24 cellular contexts compared by ENCODE assay signal in the genomic region with DNA sequence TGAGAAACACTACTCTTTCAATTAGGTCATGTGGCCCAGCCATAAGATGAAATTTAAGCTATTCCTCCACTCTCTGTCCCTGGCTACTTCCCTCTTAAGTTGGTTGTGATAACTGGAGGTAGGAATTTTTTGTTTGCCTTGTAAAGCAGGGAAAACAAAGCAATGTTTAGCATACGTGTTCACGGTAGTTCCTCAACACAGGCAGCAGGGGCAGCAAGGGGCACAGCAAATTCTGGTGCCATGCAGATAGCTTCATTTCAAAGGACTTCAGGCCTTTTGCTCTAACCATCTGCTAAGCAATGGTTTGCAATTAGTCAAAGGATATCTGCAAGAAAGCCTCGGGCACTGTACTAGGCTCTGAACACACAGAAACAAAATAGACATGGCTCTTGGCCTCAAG.
"Had no signal": no experiment of that assay in that cellular context is flagged by ENCODE, and none has a peak within 500 bp of the region (broad histone marks: within the 10 kb centered on the region; RNA-seq: fewer than 3 reads in every experiment).

No MANE protein-coding gene starts in this region.

- H3K4me1 Mint-ChIP-seq: activated CD4-positive, alpha-beta T cell treated with anti-CD3 and anti-CD28 coated beads, Interleukin-2, amount 10 ng/mL, durations not matched to agents 7 days and 5 days; activated naive CD4-positive, alpha-beta T cell treated with anti-CD3 and anti-CD28 coated beads, Interleukin-2, amount 50 U/mL, for 24 hours; brain; natural killer cell had no signal

- ATAC-seq: activated CD8-positive, alpha-beta T cell treated with anti-CD3 and anti-CD28 coated beads for 36 hours; heart right ventricle; left lung; natural killer cell; stimulated activated naive CD8-positive, alpha-beta T cell treated with anti-CD3 and anti-CD28 coated beads, Interleukin-15, Interleukin-2, amounts not matched to agents 100 U/mL and 50 U/mL, for 24 hours; upper lobe of right lung had no signal

- H3K4me3 ChIP-seq: heart right ventricle, left lung, ovary, prostate gland, spleen, thyroid gland, upper lobe of right lung had no signal

- H3K27me3 ChIP-seq: heart right ventricle, left lung, ovary, spleen, thyroid gland, upper lobe of right lung had no signal

- H3K27ac Mint-ChIP-seq: activated CD4-positive, alpha-beta T cell treated with anti-CD3 and anti-CD28 coated beads, Interleukin-2, amount 10 ng/mL, durations not matched to agents 7 days and 5 days; activated CD8-positive, alpha-beta T cell treated with anti-CD3 and anti-CD28 coated beads for 36 hours; activated naive CD4-positive, alpha-beta T cell treated with anti-CD3 and anti-CD28 coated beads, Interleukin-2, amount 50 U/mL, for 24 hours; activated T-helper 1 cell treated with anti-CD3 and anti-CD28 coated beads, Interleukin-12 subunit alpha, Interleukin-12 subunit beta, Interleukin-2, Interleukin-4 antibody, amounts not matched to agents 30 ng/mL and 10 ng/mL and 1 ng/mL, durations not matched to agents 14 hours and 24 hours and 36 hours; brain; dendritic cell treated with granulocyte-macrophage colony-stimulating factor and Interleukin-4, amounts not matched to agents 40 ng/mL and 50 ng/mL, for 4 days; natural killer cell had no signal

- H3K36me3 ChIP-seq: heart right ventricle, left lung, ovary, prostate gland, spleen, thyroid gland, upper lobe of right lung had no signal

- H3K9me3 ChIP-seq: heart right ventricle, left lung, ovary, prostate gland, thyroid gland, upper lobe of right lung had no signal

- H3K27ac ChIP-seq: heart right ventricle, left lung, ovary, prostate gland, spleen, thyroid gland, upper lobe of right lung had no signal

- H3K36me3 Mint-ChIP-seq: activated naive CD4-positive, alpha-beta T cell treated with anti-CD3 and anti-CD28 coated beads, Interleukin-2, amount 50 U/mL, for 24 hours; brain; natural killer cell had no signal

- H3K9me3 Mint-ChIP-seq: activated CD4-positive, alpha-beta T cell treated with anti-CD3 and anti-CD28 coated beads, Interleukin-2, amount 10 ng/mL, durations not matched to agents 7 days and 5 days; activated CD8-positive, alpha-beta T cell treated with anti-CD3 and anti-CD28 coated beads for 36 hours; activated naive CD4-positive, alpha-beta T cell treated with anti-CD3 and anti-CD28 coated beads, Interleukin-2, amount 50 U/mL, for 24 hours; activated T-helper 1 cell treated with anti-CD3 and anti-CD28 coated beads, Interleukin-12 subunit alpha, Interleukin-12 subunit beta, Interleukin-2, Interleukin-4 antibody, amounts not matched to agents 30 ng/mL and 10 ng/mL and 1 ng/mL, durations not matched to agents 14 hours and 24 hours and 36 hours; dendritic cell treated with granulocyte-macrophage colony-stimulating factor and Interleukin-4, amounts not matched to agents 40 ng/mL and 50 ng/mL, for 4 days; natural killer cell had no signal

- H3K4me1 ChIP-seq: heart right ventricle, left lung, prostate gland, spleen, thyroid gland, upper lobe of right lung had no signal

- DNase-seq: activated CD4-positive, alpha-beta T cell treated with anti-CD3 and anti-CD28 coated beads, Interleukin-2, amount 10 ng/mL, durations not matched to agents 7 days and 5 days; activated CD4-positive, CD25-positive, alpha-beta regulatory T cell treated with anti-CD3 and anti-CD28 coated beads, Interleukin-2, amount 50 U/mL, for 72 hours; activated CD8-positive, alpha-beta T cell treated with anti-CD3 and anti-CD28 coated beads for 36 hours; activated gamma-delta T cell; aorta; effector CD4-positive, alpha-beta T cell; erythroblast; foreskin fibroblast; heart right ventricle; kidney glomerular epithelial cell; left lung; midbrain; natural killer cell; ovary; spleen; stimulated activated CD4-positive, alpha-beta T cell treated with anti-CD3 and anti-CD28 coated beads, Interleukin-4, amount 100 ng/mL, for 4 hours; stimulated activated naive CD8-positive, alpha-beta T cell treated with anti-CD3 and anti-CD28 coated beads, Interleukin-15, Interleukin-2, amounts not matched to agents 100 U/mL and 50 U/mL, for 24 hours; thyroid gland; upper lobe of right lung had no signal

- H3K27me3 Mint-ChIP-seq: activated CD4-positive, alpha-beta T cell treated with anti-CD3 and anti-CD28 coated beads, Interleukin-2, amount 10 ng/mL, durations not matched to agents 7 days and 5 days; activated CD8-positive, alpha-beta T cell treated with anti-CD3 and anti-CD28 coated beads for 36 hours; activated naive CD4-positive, alpha-beta T cell treated with anti-CD3 and anti-CD28 coated beads, Interleukin-2, amount 50 U/mL, for 24 hours; dendritic cell treated with granulocyte-macrophage colony-stimulating factor and Interleukin-4, amounts not matched to agents 40 ng/mL and 50 ng/mL, for 4 days had no signal

- H3K4me3 Mint-ChIP-seq: activated CD4-positive, alpha-beta T cell treated with anti-CD3 and anti-CD28 coated beads, Interleukin-2, amount 10 ng/mL, durations not matched to agents 7 days and 5 days; activated CD8-positive, alpha-beta T cell treated with anti-CD3 and anti-CD28 coated beads for 36 hours; activated naive CD4-positive, alpha-beta T cell treated with anti-CD3 and anti-CD28 coated beads, Interleukin-2, amount 50 U/mL, for 24 hours; activated T-helper 1 cell treated with anti-CD3 and anti-CD28 coated beads, Interleukin-12 subunit alpha, Interleukin-12 subunit beta, Interleukin-2, Interleukin-4 antibody, amounts not matched to agents 30 ng/mL and 10 ng/mL and 1 ng/mL, durations not matched to agents 14 hours and 24 hours and 36 hours; brain; dendritic cell treated with granulocyte-macrophage colony-stimulating factor and Interleukin-4, amounts not matched to agents 40 ng/mL and 50 ng/mL, for 4 days; natural killer cell had no signal
